Comparison of ENCODE assay signal across 8 cellular contexts in the genomic region with DNA sequence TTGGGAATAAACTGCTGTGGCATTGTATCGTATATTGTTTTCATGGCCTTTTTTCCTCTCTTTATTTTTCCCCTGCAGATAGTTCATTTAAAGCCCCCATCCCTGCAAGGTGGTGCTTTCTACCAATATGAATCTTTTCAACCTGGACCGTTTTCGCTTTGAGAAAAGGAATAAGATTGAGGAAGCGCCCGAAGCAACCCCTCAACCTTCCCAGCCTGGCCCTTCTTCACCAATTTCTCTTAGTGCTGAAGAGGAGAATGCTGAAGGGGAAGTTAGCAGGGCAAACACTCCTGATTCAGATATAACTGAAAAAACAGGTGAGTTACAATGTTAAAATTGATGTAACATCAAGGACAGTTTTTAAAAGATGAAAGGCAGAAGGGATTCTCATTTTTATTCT. TPM values are rescaled to one million over a fixed set of nuclear protein-coding genes. Genes with fewer than 3 reads are reported as not detected.
DNase-seq lines count a peak whose midpoint lies in the region; ATAC-seq and TF ChIP-seq lines count a peak whose summit lies in the region.

No MANE protein-coding gene starts in this region.

- peak overlapping the region; percentile 96 to 100 (median 99) for H3K27ac Mint-ChIP-seq in CD4-positive, alpha-beta memory T cell
- peak overlapping the region; percentile 99 to 100 (median 99) for H3K27ac Mint-ChIP-seq in nephron

- POLR2A ChIA-PET in CD4-positive, alpha-beta memory T cell (lab: Charles Lee; ENCODE audit: partially characterized antibody) = interaction anchor here (1.1 to 1.2 kb wide), 3 partner anchors 13 to 244 kb away, joined by 3 to 7 read pairs (median 3); a partner anchor contains a TSS

- peaks cover 29 to 41% of the 10 kb centered on the region in 2 donors for H3K36me3 Mint-ChIP-seq in CD4-positive, alpha-beta memory T cell
- H3K36me3 Mint-ChIP-seq in nephron (ENCODE audit: low read depth) = peaks cover 43% of the 10 kb centered on the region

- H3K36me3 ChIP-seq in CD4-positive, alpha-beta memory T cell (ENCODE audit: insufficient read depth, low read length) = peaks cover under 1% of the 10 kb centered on the region

- intact Hi-C loops in CD4-positive, alpha-beta memory T cell (cut with micrococcal nuclease) = no loop called here
- intact Hi-C loops in dorsolateral prefrontal cortex (cut with DNase I) = no loop called here

- H3K4me1 ChIP-seq in CD4-positive, alpha-beta memory T cell (ENCODE audit: insufficient read depth, low read length) = peaks cover 26% of the 10 kb centered on the region

- TF ChIP-seq CTCF in NB4 (IDR thresholded peaks at IDR 0.05; ENCODE audit: low read depth, low read length) (no peak), dorsolateral prefrontal cortex (IDR thresholded peaks at IDR 0.05 in 54 of 56, conservative IDR thresholded peaks at IDR 0.05 in 2 of 56; ENCODE audit: low read depth in 1 of 56, partially characterized antibody in 56 of 56) (no peak), nephron (IDR thresholded peaks at IDR 0.05; ENCODE audit: unreplicated experiment in 3 of 3) (no peak)

- peak overlapping the region; percentile 96 to 100 (median 97) for H3K4me3 Mint-ChIP-seq in CD4-positive, alpha-beta memory T cell
- peak overlapping the region; percentile 94 to 95 (median 94) for H3K4me3 Mint-ChIP-seq in nephron

- peaks cover 0 to 6% (median 2%) of the 10 kb centered on the region in 8 donors for H3K9me3 Mint-ChIP-seq in CD4-positive, alpha-beta memory T cell
- H3K9me3 Mint-ChIP-seq in nephron = peaks cover 4% of the 10 kb centered on the region

- peaks cover 24 to 58% (median 44%) of the 10 kb centered on the region in 4 donors for H3K4me1 Mint-ChIP-seq in CD4-positive, alpha-beta memory T cell
- H3K4me1 Mint-ChIP-seq in nephron = peaks cover 24% of the 10 kb centered on the region

- peaks cover 0 to 2% of the 10 kb centered on the region in 2 donors for H3K27me3 Mint-ChIP-seq in CD4-positive, alpha-beta memory T cell
- H3K27me3 Mint-ChIP-seq in nephron (ENCODE audit: low read depth) = no peaks in the 10 kb centered on the region

- DNase-seq in CD4-positive, alpha-beta memory T cell = peak in 1 of 5 donors; percentile 9
- peak; percentile 39 for DNase-seq in NB4 (ENCODE audit: low read depth)
- DNase-seq in dorsolateral prefrontal cortex = no peak
- no peak for DNase-seq in NCI-H524 (lab: John Stamatoyannopoulos, UW)
- DNase-seq in NCI-H2029 treated with DMSO at 0.1 percent for 48 hours (lab: John Stamatoyannopoulos, UW) = no peak
- no peak for DNase-seq in ecto neural progenitor cell (ENCODE audit: low spot score)

- ATAC-seq in HG03095 (IDR thresholded peaks at IDR 0.05; ENCODE audit: unreplicated experiment) = no peak

- peak overlapping the region; percentile 52 to 91 for H3K4me3 ChIP-seq in CD4-positive, alpha-beta memory T cell (ENCODE audit: low read length in 2 of 2)
- H3K4me3 ChIP-seq in NB4 (ENCODE audit: low read depth, low read length) = peak overlapping the region; percentile 93
- H3K4me3 ChIP-seq in dorsolateral prefrontal cortex = peak overlapping the region; percentile 61 to 96 (median 81)

- no peak for TF ChIP-seq POLR2A in NB4 (IDR thresholded peaks at IDR 0.05; ENCODE audit: extremely low read depth, insufficient read length)

- CTCF ChIA-PET in CD4-positive, alpha-beta memory T cell (lab: Charles Lee; ENCODE audit: partially characterized antibody) = no interaction called here

- peak overlapping the region; percentile 84 for H3K27ac ChIP-seq in CD4-positive, alpha-beta memory T cell (ENCODE audit: low read depth, low read length)
- H3K27ac ChIP-seq in dorsolateral prefrontal cortex = peak overlapping the region in 58 of 59 donors; percentile 65 to 97 (median 91)

- H3K27me3 ChIP-seq in CD4-positive, alpha-beta memory T cell (ENCODE audit: insufficient read depth, low read length) = peaks cover 6% of the 10 kb centered on the region
- H3K27me3 ChIP-seq in dorsolateral prefrontal cortex = no peaks in the 10 kb centered on the region

- no peaks in the 10 kb centered on the region for H3K9me3 ChIP-seq in CD4-positive, alpha-beta memory T cell (ENCODE audit: control insufficient read depth in 1 of 2, low read length in 2 of 2)

RNA-seq across cellular contexts. Expression of a gene that starts 0.6 kb away (rescaled TPM):
- total RNA-seq in CD4-positive, alpha-beta memory T cell = 10 to 100 TPM; 28.7 to 30.7 TPM
- polyA plus RNA-seq in CD4-positive, alpha-beta memory T cell = 10 to 100 TPM; 13.4 to 14.0 TPM
- total RNA-seq in dorsolateral prefrontal cortex = 10 to 100 TPM; 21.5 to 41.8 (median 31.9) TPM
